8 cellular contexts compared by ENCODE assay signal in the genomic region with DNA sequence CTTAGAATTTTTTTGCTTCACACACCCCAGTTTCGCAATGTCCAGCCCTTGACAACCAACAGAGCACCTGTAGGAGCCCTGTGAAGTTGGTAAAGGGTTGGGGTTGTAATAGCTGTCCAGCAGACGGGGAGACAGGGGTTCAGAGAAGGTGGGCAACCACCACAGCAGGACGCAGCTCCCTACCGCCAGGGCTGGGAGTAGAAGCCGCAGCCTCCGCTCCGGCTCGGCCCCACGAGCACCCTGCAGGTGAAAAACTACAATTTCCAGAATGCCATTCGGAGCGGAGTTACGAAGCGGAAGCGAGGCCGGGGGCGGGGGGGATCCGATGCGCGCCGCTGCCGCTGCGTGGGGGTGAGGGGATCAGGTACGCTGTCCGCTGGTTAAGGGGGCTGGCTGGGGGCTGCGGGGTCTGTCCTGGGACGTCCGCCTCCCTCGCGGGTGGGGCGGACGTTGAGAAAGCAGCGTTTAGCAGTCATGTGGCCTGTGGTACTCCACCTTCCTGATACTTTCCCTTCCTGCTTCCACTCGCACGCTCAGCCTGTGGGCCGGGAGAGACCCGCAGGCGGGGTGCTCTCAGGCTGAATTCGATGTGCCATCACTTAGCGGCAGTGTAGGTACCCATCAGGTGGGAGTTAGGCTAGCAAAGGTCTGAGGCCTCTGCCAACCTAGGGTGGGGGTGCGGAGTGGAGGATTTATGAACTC. TPM values are rescaled to one million over a fixed set of nuclear protein-coding genes. Genes with fewer than 3 reads are reported as not detected.
DNase-seq lines count a peak whose midpoint lies in the region; ATAC-seq and TF ChIP-seq lines count a peak whose summit lies in the region.

A gene with protein sequence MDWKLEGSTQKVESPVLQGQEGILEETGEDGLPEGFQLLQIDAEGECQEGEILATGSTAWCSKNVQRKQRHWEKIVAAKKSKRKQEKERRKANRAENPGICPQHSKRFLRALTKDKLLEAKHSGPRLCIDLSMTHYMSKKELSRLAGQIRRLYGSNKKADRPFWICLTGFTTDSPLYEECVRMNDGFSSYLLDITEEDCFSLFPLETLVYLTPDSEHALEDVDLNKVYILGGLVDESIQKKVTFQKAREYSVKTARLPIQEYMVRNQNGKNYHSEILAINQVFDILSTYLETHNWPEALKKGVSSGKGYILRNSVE (plus strand): TSS at position 317 of the 702 bp plus-strand sequence. CDS start 8,127 bp downstream, outside the sequence.

- peaks cover 0 to 14% of the 10 kb centered on the region in 2 donors for H3K4me1 ChIP-seq in right atrium auricular region
- no peaks in the 10 kb centered on the region for H3K4me1 ChIP-seq in psoas muscle
- H3K4me1 ChIP-seq in urinary bladder (ENCODE audit: insufficient read depth): no peaks in the 10 kb centered on the region

- no peaks in the 10 kb centered on the region for H3K27me3 ChIP-seq in right atrium auricular region
- no peaks in the 10 kb centered on the region for H3K27me3 ChIP-seq in psoas muscle (ENCODE audit: insufficient read depth in 3 of 3, low read length in 2 of 3)

- ATAC-seq in psoas muscle: peak; percentile 84 to 98 (median 93)

- H3K4me3 ChIP-seq in right atrium auricular region (peak within 1 kb of the TSS; percentile 77 to 86), psoas muscle (peak within 1 kb of the TSS; percentile 86), urinary bladder (ENCODE audit: low read depth, low read length) (peak within 1 kb of the TSS; percentile 76)

- TF ChIP-seq CTCF in right atrium auricular region (IDR thresholded peaks at IDR 0.05) (no peak), psoas muscle (IDR thresholded peaks at IDR 0.05) (no peak)

- 2 to 3% (median 3%) methylated on average over 37 to 40 of the region's 40 CpGs for WGBS in psoas muscle, 3 donors
- whole genome bisulfite sequencing in urinary bladder: 3% methylated on average over 40 of the region's 40 CpGs

- no peaks in the 10 kb centered on the region for H3K9me3 ChIP-seq in right atrium auricular region
- H3K9me3 ChIP-seq in psoas muscle: no peaks in the 10 kb centered on the region

- peak within 1 kb of the TSS; percentile 76 to 90 for H3K27ac ChIP-seq in right atrium auricular region
- H3K27ac ChIP-seq in psoas muscle: peak within 1 kb of the TSS; percentile 86
- peak within 1 kb of the TSS; percentile 78 for H3K27ac ChIP-seq in urinary bladder (ENCODE audit: low read depth)

- intact Hi-C loops in psoas muscle (cut with DNase I): loop anchor here in 1 of 2 donors (5.0 kb wide), 1 partner anchor 49 kb away; the partner anchor contains the start of gene DCAF10

- no peaks in the 10 kb centered on the region for H3K36me3 ChIP-seq in right atrium auricular region
- H3K36me3 ChIP-seq in psoas muscle (ENCODE audit: insufficient read depth in 1 of 2, low read depth in 1 of 2): peaks cover 0 to 8% of the 10 kb centered on the region in 2 donors
- no peaks in the 10 kb centered on the region for H3K36me3 ChIP-seq in urinary bladder (ENCODE audit: insufficient read depth)

- DNase-seq in GDM1 (lab: John Stamatoyannopoulos, UW): peak; percentile 54
- peak; percentile 68 for DNase-seq in HCEC 1CT
- DNase-seq in MV-4-11 (lab: John Stamatoyannopoulos, UW): peak; percentile 63
- peak; percentile 24 to 75 (median 59) for DNase-seq in T-helper 1 cell
- DNase-seq in amygdala (lab: John Stamatoyannopoulos, UW): peak in 50 of 56 donors; percentile 14 to 81 (median 56)
- no peak for DNase-seq in right atrium auricular region (ENCODE audit: low spot score)
- peak; percentile 72 to 82 for DNase-seq in psoas muscle

RNA-seq across cellular contexts. Expression of the gene that starts here (rescaled TPM):
- total RNA-seq in right atrium auricular region (1 to 10 TPM; 2.5 to 3.9 TPM), psoas muscle (1 to 10 TPM; 1.3 to 5.5 (median 2.8) TPM), urinary bladder (6.6 TPM)
- polyA plus RNA-seq in psoas muscle (1 to 10 TPM; 2.8 to 7.2 (median 3.2) TPM), urinary bladder (9.5 TPM)
